In genomic region chr17:32099686-32100085, GRCh38 we compare ENCODE assay signal across 20 cellular contexts.
"Had no signal": no experiment of that assay in that cellular context is flagged by ENCODE, and none has a peak within 500 bp of the region (broad histone marks: within the 10 kb centered on the region; RNA-seq: fewer than 3 reads in every experiment).

No MANE protein-coding gene starts in this region.

- FAIRE-seq: colon had no signal

- ATAC-seq: esophagus mucosa, gastroesophageal sphincter, heart left ventricle, left cardiac atrium, left lung, left ventricle myocardium superior, lower lobe of right lung had no signal

- H3K4me3 Mint-ChIP-seq: immature natural killer cell, memory B cell had no signal

- H3K36me3 Mint-ChIP-seq: immature natural killer cell, memory B cell had no signal

- H3K27ac Mint-ChIP-seq: immature natural killer cell, memory B cell had no signal

- H3K9me3 Mint-ChIP-seq: immature natural killer cell, memory B cell had no signal

- DNase-seq: effector CD4-positive, alpha-beta T cell; effector memory CD4-positive, alpha-beta T cell; erythroblast; esophagus squamous epithelium; foreskin fibroblast; heart left ventricle; hypothalamus; immature natural killer cell; islet precursor cell; left cardiac atrium; left lung; left ventricle myocardium superior; lower lobe of right lung; mammary epithelial cell; mesendoderm; midbrain had no signal
